1 cellular context compared by ENCODE assay signal in genomic region chr5:320524-321232, GRCh38.
TF ChIP-seq lines count a peak whose summit lies in the region.

No MANE protein-coding gene starts in this region.

TF ChIP-seq in HepG2, 621 proteins besides CTCF, POLR2A, EP300 and RAD21:
- no peak for TF ChIP-seq DDIT3 (CRISPR knock-in tag; IDR thresholded peaks at IDR 0.05)
- TF ChIP-seq SAP130 (CRISPR knock-in tag; IDR thresholded peaks at IDR 0.05; ENCODE audit: low read depth), result no peak
- no peak for TF ChIP-seq ZBTB43 (CRISPR knock-in tag; conservative IDR thresholded peaks at IDR 0.05)
- no peak for TF ChIP-seq ZNF121 (CRISPR knock-in tag; IDR thresholded peaks at IDR 0.05)
TF ChIP-seq in HepG2: peak in this region for 0.
